In genomic region chr19:35734889-35735288, GRCh38 we compare ENCODE assay signal across 1 cellular context.
TF ChIP-seq lines count a peak whose summit lies in the region.

No MANE protein-coding gene starts in this region.

TF ChIP-seq in A549, 52 proteins besides CTCF, POLR2A, EP300 and RAD21:
- TF ChIP-seq BHLHE40 (IDR thresholded peaks at IDR 0.05; ENCODE audit: low read depth, low read length), result no peak
- no peak for TF ChIP-seq TFCP2L1 (CRISPR knock-in tag; IDR thresholded peaks at IDR 0.05)
- TF ChIP-seq RCOR1 (IDR thresholded peaks at IDR 0.05; ENCODE audit: low read depth, low read length), result no peak
- TF ChIP-seq, protein P1, sequence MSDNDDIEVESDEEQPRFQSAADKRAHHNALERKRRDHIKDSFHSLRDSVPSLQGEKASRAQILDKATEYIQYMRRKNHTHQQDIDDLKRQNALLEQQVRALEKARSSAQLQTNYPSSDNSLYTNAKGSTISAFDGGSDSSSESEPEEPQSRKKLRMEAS (IDR thresholded peaks at IDR 0.05), result no peak
- no peak for TF ChIP-seq CHD2 (IDR thresholded peaks at IDR 0.05; ENCODE audit: low read length, partially characterized antibody)
- TF ChIP-seq MAZ (IDR thresholded peaks at IDR 0.05; ENCODE audit: borderline replicate concordance, low read depth, low read length), result no peak
- no peak for TF ChIP-seq ZC3H11A (IDR thresholded peaks at IDR 0.05)
- TF ChIP-seq EHF (CRISPR knock-in tag; IDR thresholded peaks at IDR 0.05), result no peak
- TF ChIP-seq ESRRA (IDR thresholded peaks at IDR 0.05; ENCODE audit: borderline replicate concordance, low read length), result no peak
- no peak for TF ChIP-seq MAFK (IDR thresholded peaks at IDR 0.05; ENCODE audit: partially characterized antibody)
- no peak for TF ChIP-seq RARB (CRISPR knock-in tag; IDR thresholded peaks at IDR 0.05)
- no peak for TF ChIP-seq RNF2 (IDR thresholded peaks at IDR 0.05; ENCODE audit: borderline replicate concordance, low read depth)
- no peak for TF ChIP-seq GATA3 (IDR thresholded peaks at IDR 0.05; ENCODE audit: borderline replicate concordance)
- TF ChIP-seq JUN (IDR thresholded peaks at IDR 0.05), result no peak
